25 cellular contexts compared by ENCODE assay signal in the genomic region with DNA sequence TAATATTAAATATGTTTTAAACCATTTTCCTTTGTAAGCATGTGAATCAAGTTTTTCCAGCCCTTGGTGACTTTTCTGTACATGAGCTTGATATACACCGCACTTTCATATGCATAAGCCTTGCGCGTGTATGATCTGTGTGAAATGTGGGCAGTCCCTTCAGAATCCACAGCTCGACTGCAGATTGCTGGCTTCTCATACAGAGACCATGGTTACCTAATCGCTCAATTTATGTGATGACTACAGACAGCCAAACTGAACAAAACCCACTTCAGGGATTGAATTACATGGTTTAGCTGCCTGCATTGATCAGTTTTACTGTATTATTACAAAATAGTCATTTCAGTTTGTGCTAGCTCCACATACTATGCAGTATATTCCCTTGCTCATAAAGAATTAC.
"Had no signal": no experiment of that assay in that cellular context is flagged by ENCODE, and none has a peak within 500 bp of the region (broad histone marks: within the 10 kb centered on the region; RNA-seq: fewer than 3 reads in every experiment).

No MANE protein-coding gene starts in this region.

- H3K36me3 ChIP-seq: left lung, right lobe of liver, spleen, stomach, upper lobe of right lung had no signal

- H3K27ac Mint-ChIP-seq: activated CD4-positive, alpha-beta memory T cell treated with anti-CD3 and anti-CD28 coated beads, Interleukin-2, amount 10 ng/mL, durations not matched to agents 7 days and 5 days; activated naive CD4-positive, alpha-beta T cell treated with anti-CD3 and anti-CD28 coated beads, Interleukin-2, amount 50 U/mL, for 72 hours; brain; natural killer cell; T-cell; WTC11 had no signal

- H3K27me3 ChIP-seq: hepatocyte, left lung, right lobe of liver, spleen, stomach, testis, upper lobe of right lung had no signal

- H2AFZ ChIP-seq: hepatocyte had no signal

- H3K4me3 ChIP-seq: coronary artery, hepatocyte, left lung, mucosa of descending colon, right lobe of liver, spleen, stomach, testis, upper lobe of right lung had no signal

- H3K79me2 ChIP-seq: hepatocyte had no signal

- FAIRE-seq: keratinocyte had no signal

- H3K9me3 Mint-ChIP-seq: activated CD4-positive, alpha-beta memory T cell treated with anti-CD3 and anti-CD28 coated beads, Interleukin-2, amount 10 ng/mL, durations not matched to agents 7 days and 5 days; activated naive CD4-positive, alpha-beta T cell treated with anti-CD3 and anti-CD28 coated beads, Interleukin-2, amount 50 U/mL, for 72 hours; activated T-cell treated with anti-CD3 and anti-CD28 coated beads, Interleukin-2, amount 50 U/mL, for 4 hours; brain; natural killer cell; T-cell; WTC11 had no signal

- H3K27ac ChIP-seq: coronary artery, hepatocyte, left lung, right lobe of liver, spleen, stomach, testis, upper lobe of right lung had no signal

- H3K4me2 ChIP-seq: hepatocyte had no signal

- H3K4me1 Mint-ChIP-seq: activated CD4-positive, alpha-beta memory T cell treated with anti-CD3 and anti-CD28 coated beads, Interleukin-2, amount 10 ng/mL, durations not matched to agents 7 days and 5 days; brain; natural killer cell; T-cell; WTC11 had no signal

- H3K4me3 Mint-ChIP-seq: activated CD4-positive, alpha-beta memory T cell treated with anti-CD3 and anti-CD28 coated beads, Interleukin-2, amount 10 ng/mL, durations not matched to agents 7 days and 5 days; activated T-cell treated with anti-CD3 and anti-CD28 coated beads, Interleukin-2, amount 50 U/mL, for 4 hours; brain; natural killer cell; T-cell; WTC11 had no signal

- H3K36me3 Mint-ChIP-seq: activated naive CD4-positive, alpha-beta T cell treated with anti-CD3 and anti-CD28 coated beads, Interleukin-2, amount 50 U/mL, for 72 hours; brain; natural killer cell; T-cell; WTC11 had no signal

- H3K9me3 ChIP-seq: left lung, mucosa of descending colon, right lobe of liver, spleen, stomach, testis, upper lobe of right lung had no signal

- DNase-seq: activated CD4-positive, alpha-beta memory T cell treated with anti-CD3 and anti-CD28 coated beads, Interleukin-2, amount 10 ng/mL, durations not matched to agents 7 days and 5 days; activated CD4-positive, alpha-beta T cell treated with anti-CD3 and anti-CD28 coated beads for 4 hours; activated effector memory CD4-positive, alpha-beta T cell treated with anti-CD3 and anti-CD28 coated beads, Interleukin-2, amount 50 U/mL, for 16 hours; activated T-cell treated with anti-CD3 and anti-CD28 coated beads, Interleukin-2, amount 50 U/mL, for 4 hours; amygdala; central memory CD4-positive, alpha-beta T cell; left lung; mammary epithelial cell; mucosa of descending colon; natural killer cell; occipital lobe; right lobe of liver; spleen; stomach; T-cell; T1000; testis; upper lobe of right lung had no signal

- ATAC-seq: activated naive CD4-positive, alpha-beta T cell treated with anti-CD3 and anti-CD28 coated beads, Interleukin-2, amount 50 U/mL, for 72 hours; activated T-cell treated with anti-CD3 and anti-CD28 coated beads, Interleukin-2, amount 50 U/mL, for 4 hours; esophagus mucosa; left lung; mucosa of descending colon; natural killer cell; right lobe of liver; T-cell; upper lobe of right lung; WTC11 had no signal

- H3K27me3 Mint-ChIP-seq: activated CD4-positive, alpha-beta memory T cell treated with anti-CD3 and anti-CD28 coated beads, Interleukin-2, amount 10 ng/mL, durations not matched to agents 7 days and 5 days; brain had no signal

- H3K4me1 ChIP-seq: left lung, right lobe of liver, spleen, testis, upper lobe of right lung had no signal
